In the genomic region with DNA sequence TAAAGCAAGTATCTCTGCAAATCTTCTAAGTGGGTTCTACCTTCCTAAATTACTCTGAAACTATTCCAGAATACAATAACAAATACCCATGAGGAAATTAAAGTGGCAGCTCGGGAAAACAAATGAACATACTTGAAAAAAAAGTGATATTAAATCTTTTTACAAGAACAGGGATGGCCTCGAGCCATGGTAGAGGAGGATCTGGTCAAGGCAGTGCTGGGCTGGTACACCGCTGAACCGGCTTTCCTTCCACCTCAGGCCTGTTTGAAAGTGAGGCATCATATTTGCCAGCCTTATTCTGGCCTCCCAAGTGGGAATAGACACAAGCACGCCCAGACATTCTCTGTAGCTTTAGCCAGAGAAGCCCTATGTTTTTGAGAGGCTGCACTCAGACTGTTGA, we compare ENCODE assay signal across 20 cellular contexts.
"Had no signal": no experiment of that assay in that cellular context is flagged by ENCODE, and none has a peak within 500 bp of the region (broad histone marks: within the 10 kb centered on the region; RNA-seq: fewer than 3 reads in every experiment).

No MANE protein-coding gene starts in this region.

- H3K36me3 Mint-ChIP-seq: activated naive CD4-positive, alpha-beta T cell treated with anti-CD3 and anti-CD28 coated beads, Interleukin-2, amount 50 U/mL, for 24 hours had no signal

- H3K9me3 Mint-ChIP-seq: activated CD4-positive, alpha-beta T cell treated with anti-CD3 and anti-CD28 coated beads, Interleukin-2, amount 10 ng/mL, durations not matched to agents 24 days and 14 days; activated naive CD4-positive, alpha-beta T cell treated with anti-CD3 and anti-CD28 coated beads, Interleukin-2, amount 50 U/mL, for 24 hours; activated T-cell treated with anti-CD3 and anti-CD28 coated beads, Interleukin-2, amount 50 U/mL, for 24 hours; activated T-helper 1 cell treated with anti-CD3 and anti-CD28 coated beads, Interleukin-12 subunit alpha, Interleukin-12 subunit beta, Interleukin-2, Interleukin-4 antibody, amounts not matched to agents 30 ng/mL and 10 ng/mL and 1 ng/mL, durations not matched to agents 14 hours and 24 hours and 36 hours; T-helper 1 cell treated with Interleukin-12 subunit alpha and Interleukin-12 subunit beta and Interleukin-4 antibody, amounts not matched to agents 30 μg/mL and 1 μg/mL, for 36 hours had no signal

- H3K27ac Mint-ChIP-seq: activated CD4-positive, alpha-beta T cell treated with anti-CD3 and anti-CD28 coated beads, Interleukin-2, amount 10 ng/mL, durations not matched to agents 24 days and 14 days; activated CD8-positive, alpha-beta memory T cell treated with anti-CD3 and anti-CD28 coated beads, Interleukin-2, amount 10 ng/mL, durations not matched to agents 7 days and 5 days; activated naive CD4-positive, alpha-beta T cell treated with anti-CD3 and anti-CD28 coated beads, Interleukin-2, amount 50 U/mL, for 24 hours; activated T-cell treated with anti-CD3 and anti-CD28 coated beads, Interleukin-2, amount 50 U/mL, for 24 hours; activated T-helper 1 cell treated with anti-CD3 and anti-CD28 coated beads, Interleukin-12 subunit alpha, Interleukin-12 subunit beta, Interleukin-2, Interleukin-4 antibody, amounts not matched to agents 30 ng/mL and 10 ng/mL and 1 ng/mL, durations not matched to agents 14 hours and 24 hours and 36 hours; T-helper 1 cell treated with Interleukin-12 subunit alpha and Interleukin-12 subunit beta and Interleukin-4 antibody, amounts not matched to agents 30 μg/mL and 1 μg/mL, for 36 hours; WTC11 had no signal

- H3K36me3 ChIP-seq: cardiac muscle cell had no signal

- ATAC-seq: activated CD8-positive, alpha-beta memory T cell treated with anti-CD3 and anti-CD28 coated beads, Interleukin-2, amount 10 ng/mL, durations not matched to agents 7 days and 5 days; WTC11 had no signal

- DNase-seq: activated CD4-positive, alpha-beta T cell treated with anti-CD3 and anti-CD28 coated beads, Interleukin-2, amount 10 ng/mL, durations not matched to agents 24 days and 14 days; activated CD4-positive, alpha-beta T cell treated with anti-CD3 and anti-CD28 coated beads, Interleukin-2, amount 50 U/mL, for 48 hours; activated CD4-positive, CD25-positive, alpha-beta regulatory T cell treated with anti-CD3 and anti-CD28 coated beads, Interleukin-2, amount 50 U/mL, for 72 hours; activated CD8-positive, alpha-beta memory T cell treated with anti-CD3 and anti-CD28 coated beads, Interleukin-2, amount 10 ng/mL, durations not matched to agents 7 days and 5 days; activated effector memory CD4-positive, alpha-beta T cell treated with Interleukin-2 at 50 U/mL for 16 hours; activated naive CD4-positive, alpha-beta T cell; activated T-cell treated with anti-CD3 and anti-CD28 coated beads, Interleukin-2, amount 50 U/mL, for 24 hours; amygdala; brain microvascular endothelial cell; KG1; NCI-H1092; NCI-H1930; NCI-H2107; NCI-H510A treated with DMSO at 0.1 percent for 48 hours; PC-9 had no signal

- H3K27me3 ChIP-seq: brain microvascular endothelial cell, cardiac muscle cell had no signal

- H3K4me1 Mint-ChIP-seq: activated naive CD4-positive, alpha-beta T cell treated with anti-CD3 and anti-CD28 coated beads, Interleukin-2, amount 50 U/mL, for 24 hours had no signal

- H3K4me3 Mint-ChIP-seq: activated CD4-positive, alpha-beta T cell treated with anti-CD3 and anti-CD28 coated beads, Interleukin-2, amount 10 ng/mL, durations not matched to agents 24 days and 14 days; activated CD8-positive, alpha-beta memory T cell treated with anti-CD3 and anti-CD28 coated beads, Interleukin-2, amount 10 ng/mL, durations not matched to agents 7 days and 5 days; activated naive CD4-positive, alpha-beta T cell treated with anti-CD3 and anti-CD28 coated beads, Interleukin-2, amount 50 U/mL, for 24 hours; activated T-cell treated with anti-CD3 and anti-CD28 coated beads, Interleukin-2, amount 50 U/mL, for 24 hours; activated T-helper 1 cell treated with anti-CD3 and anti-CD28 coated beads, Interleukin-12 subunit alpha, Interleukin-12 subunit beta, Interleukin-2, Interleukin-4 antibody, amounts not matched to agents 30 ng/mL and 10 ng/mL and 1 ng/mL, durations not matched to agents 14 hours and 24 hours and 36 hours; T-helper 1 cell treated with Interleukin-12 subunit alpha and Interleukin-12 subunit beta and Interleukin-4 antibody, amounts not matched to agents 30 μg/mL and 1 μg/mL, for 36 hours; WTC11 had no signal

- H3K27ac ChIP-seq: brain microvascular endothelial cell, PC-9 had no signal

- H3K4me3 ChIP-seq: cardiac muscle cell, PC-9 had no signal
